Comparison of ENCODE assay signal across 11 cellular contexts in the genomic region with DNA sequence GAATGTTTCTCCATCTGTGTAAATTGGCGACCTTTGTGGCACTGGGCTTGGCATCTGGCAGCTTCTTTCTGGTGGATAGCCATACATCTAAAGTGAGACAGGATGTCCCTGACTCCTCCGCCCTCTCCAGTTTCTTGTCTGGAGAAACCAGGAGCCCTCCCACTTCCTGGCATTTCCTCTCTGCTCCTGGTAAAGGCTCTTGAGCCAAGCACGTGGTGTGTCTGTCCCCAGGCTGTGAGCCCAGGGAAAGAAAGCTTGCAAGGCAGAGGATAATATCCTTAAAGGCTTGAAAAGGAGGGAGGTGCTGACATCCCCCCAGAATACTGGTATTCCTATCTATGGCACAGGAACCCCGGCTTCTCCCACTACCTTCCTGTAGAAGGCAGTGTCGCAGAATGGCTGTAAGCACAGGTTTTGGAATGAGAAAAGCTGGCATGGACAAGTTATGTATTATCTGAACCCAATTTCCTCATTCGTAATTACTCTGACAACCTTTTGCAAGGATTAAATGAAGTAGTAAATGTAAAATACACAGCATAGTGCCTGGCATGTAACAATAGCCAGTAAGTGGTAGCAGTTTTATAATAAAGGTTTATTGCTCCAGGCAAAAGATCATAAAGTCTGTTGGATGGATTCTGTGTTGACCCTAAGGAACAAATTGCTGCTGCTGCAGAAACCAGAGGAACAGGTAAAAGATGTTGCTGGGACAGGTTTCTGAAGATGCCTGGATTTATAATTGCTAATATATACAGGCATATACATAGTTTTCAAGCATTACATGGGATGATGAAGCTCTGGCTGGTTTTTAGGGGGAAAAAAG. TPM values are rescaled to one million over a fixed set of nuclear protein-coding genes. Genes with fewer than 3 reads are reported as not detected.
DNase-seq lines count a peak whose midpoint lies in the region; ATAC-seq, FAIRE-seq and TF ChIP-seq lines count a peak whose summit lies in the region.
"Had no signal": no experiment of that assay in that cellular context is flagged by ENCODE, and none has a peak within 500 bp of the region (broad histone marks: within the 10 kb centered on the region; RNA-seq: fewer than 3 reads in every experiment).

No MANE protein-coding gene starts in this region.

- 52 to 61% methylated on average over 6 of the region's 6 CpGs for WGBS in pancreas, 2 donors

- H3K9me3 ChIP-seq in RWPE2 (ENCODE audit: severe bottlenecking) (no peaks in the 10 kb centered on the region), pancreas (no peaks in the 10 kb centered on the region)

- FAIRE-seq in pancreas (lab: Jason Lieb, UNC) = peak; percentile 5
- FAIRE-seq: islet of Langerhans, K562 had no signal

- no peaks in the 10 kb centered on the region for H3K36me3 ChIP-seq in RWPE2 (ENCODE audit: low read depth)
- H3K36me3 ChIP-seq in pancreas = no peaks in the 10 kb centered on the region

- H3K4me1 ChIP-seq in RWPE2 (ENCODE audit: insufficient read depth, poor library complexity, severe bottlenecking) (peaks cover 26% of the 10 kb centered on the region), pancreas (no peaks in the 10 kb centered on the region)

- ATAC-seq in RWPE2 (ENCODE audit: low read depth) = peak; percentile 63
- ATAC-seq in pancreas = peak in 2 of 4 donors; percentile 55 to 71
- no peak for ATAC-seq in GM21825 (IDR thresholded peaks at IDR 0.05; ENCODE audit: unreplicated experiment)
- no peak for ATAC-seq in HG03354 (IDR thresholded peaks at IDR 0.05; ENCODE audit: poor library complexity, severe bottlenecking, unreplicated experiment)
- ATAC-seq: K562 had no signal

- no peaks in the 10 kb centered on the region for H3K27me3 ChIP-seq in RWPE2 (ENCODE audit: insufficient read depth, poor library complexity, severe bottlenecking)
- no peaks in the 10 kb centered on the region for H3K27me3 ChIP-seq in pancreas

- intact Hi-C loops in pancreas (cut with DNase I) = no loop called here

- TF ChIP-seq CTCF in AG10803 (conservative IDR thresholded peaks at IDR 0.05; ENCODE audit: low read length) = no peak
- no peak for TF ChIP-seq CTCF in RWPE2 (IDR thresholded peaks at IDR 0.05; ENCODE audit: poor library complexity, severe bottlenecking)
- TF ChIP-seq CTCF in pancreas (IDR thresholded peaks at IDR 0.05) = no peak

- H3K27ac ChIP-seq in RWPE2 (ENCODE audit: poor library complexity, severe bottlenecking) (peak overlapping the region; percentile 78), pancreas (no peak overlapping the region)

- DNase-seq in AG10803 (ENCODE audit: low read depth) (peak; percentile 84), RWPE2 (ENCODE audit: low spot score) (no peak), foreskin melanocyte (peak; percentile 73), pancreas (peak in 1 of 6 donors; percentile 6), MV-4-11 (lab: John Stamatoyannopoulos, UW) (no peak)
- no peak for DNase-seq in activated T-cell treated with anti-CD3 and anti-CD28 coated beads, Interleukin-2, amount 50 U/mL, for 1 hour
- DNase-seq: activated naive CD4-positive, alpha-beta T cell had no signal

- H3K4me3 ChIP-seq in AG10803 (ENCODE audit: low read length) (no peak overlapping the region), RWPE2 (ENCODE audit: severe bottlenecking) (no peak overlapping the region), pancreas (no peak overlapping the region)
- H3K4me3 ChIP-seq: K562 had no signal

RNA-seq across cellular contexts. Expression of a gene that starts 11.8 kb away (rescaled TPM):
- 1 to 10 TPM; 2.2 to 7.2 (median 3.7) TPM for total RNA-seq in pancreas
- 1 to 10 TPM; 2.4 to 5.7 TPM for polyA plus RNA-seq in pancreas

Comparison
In these comparisons a context has a peak if more than half of its experiments do, and no peak if none do; other contexts are left out.
1. DNase-seq: peak in AG10803 (single experiment) and foreskin melanocyte (single experiment); none in RWPE2 (single experiment), MV-4-11 (single experiment) and activated T-cell treated with anti-CD3 and anti-CD28 coated beads, Interleukin-2, amount 50 U/mL, for 1 hour (single experiment).